Comparison of ENCODE assay signal across 9 cellular contexts in genomic region chr9:68304212-68304611, GRCh38. TPM values are rescaled to one million over a fixed set of nuclear protein-coding genes. Genes with fewer than 3 reads are reported as not detected.
"Had no signal": no experiment of that assay in that cellular context is flagged by ENCODE, and none has a peak within 500 bp of the region (broad histone marks: within the 10 kb centered on the region; RNA-seq: fewer than 3 reads in every experiment).

No MANE protein-coding gene starts in this region.

RNA-seq across cellular contexts. Expression of gene FOXD4L3, which starts 1.5 kb away (rescaled TPM):
- total RNA-seq: PC-3, PC-9, Right ventricle myocardium inferior, Right ventricle myocardium superior, RPMI7951, SJSA1, SK-MEL-5 had no signal

RNA-seq across cellular contexts. Expression of gene PGM5, which starts 52.2 kb away (rescaled TPM):
- total RNA-seq: OCI-LY7, PC-9 had no signal
- polyA plus RNA-seq: SK-N-SH had no signal
